24 cellular contexts compared by ENCODE assay signal in genomic region chr11:73297702-73298101, GRCh38. TPM values are rescaled to one million over a fixed set of nuclear protein-coding genes. Genes with fewer than 3 reads are reported as not detected.
"Had no signal": no experiment of that assay in that cellular context is flagged by ENCODE, and none has a peak within 500 bp of the region (broad histone marks: within the 10 kb centered on the region; RNA-seq: fewer than 3 reads in every experiment).

No MANE protein-coding gene starts in this region.

- H3K79me2 ChIP-seq: hepatocyte had no signal

- H3K4me2 ChIP-seq: hepatocyte, smooth muscle cell had no signal

- H3K9me3 ChIP-seq: gastrocnemius medialis, left lung, prostate gland, right atrium auricular region, suprapubic skin had no signal

- H3K27ac Mint-ChIP-seq: endodermal cell; naive thymus-derived CD4-positive, alpha-beta T cell; nephron had no signal

- ATAC-seq: esophagus mucosa; gastrocnemius medialis; left lung; naive thymus-derived CD4-positive, alpha-beta T cell; sciatic nerve; stimulated activated naive CD8-positive, alpha-beta T cell treated with anti-CD3 and anti-CD28 coated beads, Interleukin-15, amount 100 ng/mL, for 72 hours had no signal

- H3K4me3 Mint-ChIP-seq: endodermal cell; naive thymus-derived CD4-positive, alpha-beta T cell; nephron; stimulated activated naive CD8-positive, alpha-beta T cell treated with anti-CD3 and anti-CD28 coated beads, Interleukin-15, amount 100 ng/mL, for 72 hours had no signal

- H3K4me3 ChIP-seq: gastrocnemius medialis, hepatocyte, left lung, prostate gland, right atrium auricular region, smooth muscle cell, suprapubic skin had no signal

- H3K4me1 Mint-ChIP-seq: endodermal cell; nephron; stimulated activated naive CD8-positive, alpha-beta T cell treated with anti-CD3 and anti-CD28 coated beads, Interleukin-15, amount 100 ng/mL, for 72 hours had no signal

- H3K36me3 ChIP-seq: gastrocnemius medialis, prostate gland, right atrium auricular region, suprapubic skin had no signal

- H3K4me1 ChIP-seq: gastrocnemius medialis, prostate gland, right atrium auricular region, suprapubic skin had no signal

- H3K27me3 ChIP-seq: gastrocnemius medialis, hepatocyte, left lung, right atrium auricular region, suprapubic skin had no signal

- H3K36me3 Mint-ChIP-seq: naive thymus-derived CD4-positive, alpha-beta T cell had no signal

- H3K9me3 Mint-ChIP-seq: endodermal cell; naive thymus-derived CD4-positive, alpha-beta T cell; nephron; stimulated activated naive CD8-positive, alpha-beta T cell treated with anti-CD3 and anti-CD28 coated beads, Interleukin-15, amount 100 ng/mL, for 72 hours had no signal

- H2AFZ ChIP-seq: hepatocyte had no signal

- H3K27ac ChIP-seq: epithelial cell of prostate, gastrocnemius medialis, hepatocyte, left lung, prostate gland, right atrium auricular region, suprapubic skin had no signal

- DNase-seq: effector CD8-positive, alpha-beta T cell; endodermal cell; foreskin fibroblast; gastrocnemius medialis; head of caudate nucleus; mesendoderm; midbrain; naive thymus-derived CD4-positive, alpha-beta T cell; stimulated activated CD4-positive, alpha-beta T cell treated with anti-CD3 and anti-CD28 coated beads, Interleukin-2, amount 100 ng/mL, for 24 hours; stimulated activated CD4-positive, alpha-beta T cell treated with anti-CD3 and anti-CD28 coated beads, Interleukin-4, amount 100 ng/mL, for 24 hours; stimulated activated naive CD4-positive, alpha-beta T cell; stimulated activated naive CD8-positive, alpha-beta T cell treated with anti-CD3 and anti-CD28 coated beads, Interleukin-15, amount 100 ng/mL, for 72 hours; trophoblast cell had no signal

RNA-seq across cellular contexts. Expression of gene P2RY6, which starts 25.6 kb away (rescaled TPM):
- total RNA-seq: osteocyte had no signal
